ENCODE assay signal across 19 cellular contexts in the genomic region with DNA sequence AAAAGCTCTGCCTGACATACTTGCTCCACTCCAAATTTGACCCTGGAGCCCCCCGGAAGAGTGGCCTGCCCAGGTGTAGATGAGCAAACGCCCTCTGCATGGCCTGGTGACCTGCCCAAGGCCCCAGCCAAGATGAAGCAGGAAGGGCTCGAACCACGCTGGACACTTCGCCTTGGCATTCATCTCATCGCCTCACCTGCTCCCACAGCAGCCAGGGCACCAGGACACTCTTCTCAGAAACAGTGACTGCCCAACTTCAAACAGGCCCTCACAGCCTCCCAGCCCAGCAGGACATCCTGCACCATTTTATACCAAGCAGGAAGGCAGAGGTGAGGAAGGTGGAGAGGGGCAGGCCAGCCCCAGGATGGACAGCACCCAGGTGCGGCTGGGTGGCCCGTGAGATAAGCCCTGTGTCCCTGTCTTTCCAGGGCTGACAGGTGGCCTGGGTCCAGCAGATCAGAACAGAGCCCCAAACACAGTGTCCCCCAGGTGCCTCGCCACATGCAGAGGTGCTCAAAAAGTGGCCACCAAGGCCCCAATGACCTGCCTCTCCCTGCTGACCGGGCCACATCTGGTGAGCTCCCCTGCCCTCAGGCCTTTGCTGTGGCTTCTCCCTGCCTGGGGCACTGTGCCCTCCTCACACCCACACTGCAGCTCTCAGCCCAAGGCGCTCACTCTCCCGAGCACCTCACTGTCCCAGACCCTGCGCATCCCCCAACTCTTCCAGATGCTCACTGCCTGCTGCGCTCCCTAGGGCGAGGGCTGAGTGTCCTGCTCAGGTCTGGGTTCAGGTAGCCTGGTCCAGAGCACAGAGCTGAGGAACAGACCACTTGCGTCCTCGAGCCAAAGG. TPM values are rescaled to one million over a fixed set of nuclear protein-coding genes. Genes with fewer than 3 reads are reported as not detected.
DNase-seq lines count a peak whose midpoint lies in the region; ATAC-seq and TF ChIP-seq lines count a peak whose summit lies in the region.
"Had no signal": no experiment of that assay in that cellular context is flagged by ENCODE, and none has a peak within 500 bp of the region (broad histone marks: within the 10 kb centered on the region; RNA-seq: fewer than 3 reads in every experiment).

No MANE protein-coding gene starts in this region.

- peaks cover 13 to 92% (median 73%) of the 10 kb centered on the region in 11 experiments; a peak in 19 of 22 replicates for H4K20me1 ChIP-seq in BLaER1 treated with 17β-estradiol and CSF1 and Interleukin-3, amounts not matched to agents 10 nM and 100 nM

- H3K27me3 ChIP-seq in BLaER1 treated with 17β-estradiol and CSF1 and Interleukin-3, amounts not matched to agents 10 nM and 100 nM = no peaks in the 10 kb centered on the region
- no peaks in the 10 kb centered on the region for H3K27me3 ChIP-seq in RWPE2 (ENCODE audit: insufficient read depth, poor library complexity, severe bottlenecking)
- H3K27me3 ChIP-seq in left ventricle myocardium inferior (ENCODE audit: low read depth) = no peaks in the 10 kb centered on the region
- no peaks in the 10 kb centered on the region for H3K27me3 ChIP-seq in rectal smooth muscle tissue (ENCODE audit: control insufficient read depth, insufficient read depth, low read length)
- H3K27me3 ChIP-seq: breast epithelium had no signal

- H3K9ac ChIP-seq in BLaER1 treated with 17β-estradiol and CSF1 and Interleukin-3, amounts not matched to agents 10 nM and 100 nM = peak overlapping the region in 2 of 11 experiments; percentile 3 to 24; a peak in 2 of 22 replicates
- H3K9ac ChIP-seq in rectal smooth muscle tissue (ENCODE audit: low read length) = no peak overlapping the region
- H3K9ac ChIP-seq: KMS-11 had no signal

- TF ChIP-seq CTCF in RWPE2 (IDR thresholded peaks at IDR 0.05; ENCODE audit: poor library complexity, severe bottlenecking) (no peak), left ventricle myocardium inferior (IDR thresholded peaks at IDR 0.05; ENCODE audit: borderline replicate concordance) (no peak)

- no peak overlapping the region for H3K27ac ChIP-seq in BLaER1 treated with 17β-estradiol and CSF1 and Interleukin-3, amounts not matched to agents 10 nM and 100 nM
- H3K27ac ChIP-seq in RWPE2 (ENCODE audit: poor library complexity, severe bottlenecking) (no peak overlapping the region), left ventricle myocardium inferior (replicated peaks) (peak overlapping the region; percentile 98), rectal smooth muscle tissue (ENCODE audit: low read depth, low read length) (peak overlapping the region; percentile 63)
- H3K27ac ChIP-seq: KMS-11 had no signal

- H3K9me3 ChIP-seq in BLaER1 treated with 17β-estradiol and CSF1 and Interleukin-3, amounts not matched to agents 10 nM and 100 nM (replicated peaks in 1 of 11) = no peaks in the 10 kb centered on the region
- H3K9me3 ChIP-seq in RWPE2 (ENCODE audit: severe bottlenecking) (no peaks in the 10 kb centered on the region), left ventricle myocardium inferior (replicated peaks) (no peaks in the 10 kb centered on the region)
- H3K9me3 ChIP-seq: breast epithelium had no signal

- no peak overlapping the region; a peak in 1 of 20 replicates for H3K4me3 ChIP-seq in BLaER1 treated with 17β-estradiol and CSF1 and Interleukin-3, amounts not matched to agents 10 nM and 100 nM
- H3K4me3 ChIP-seq in RWPE2 (ENCODE audit: severe bottlenecking) = no peak overlapping the region
- peak overlapping the region; percentile 29 for H3K4me3 ChIP-seq in left ventricle myocardium inferior
- H3K4me3 ChIP-seq in rectal smooth muscle tissue (ENCODE audit: low read length) = no peak overlapping the region
- H3K4me3 ChIP-seq: breast epithelium had no signal

- peak overlapping the region in 9 of 11 experiments; percentile 33 to 99 (median 96); a peak in 15 of 22 replicates for H3K4me2 ChIP-seq in BLaER1 treated with 17β-estradiol and CSF1 and Interleukin-3, amounts not matched to agents 10 nM and 100 nM
- H3K4me2 ChIP-seq: KMS-11 had no signal

- H3K36me3 ChIP-seq in BLaER1 treated with 17β-estradiol and CSF1 and Interleukin-3, amounts not matched to agents 10 nM and 100 nM = peaks cover 19 to 48% (median 24%) of the 10 kb centered on the region in 11 experiments; a peak in 21 of 22 replicates
- H3K36me3 ChIP-seq in RWPE2 (ENCODE audit: low read depth) = no peaks in the 10 kb centered on the region
- H3K36me3 ChIP-seq in left ventricle myocardium inferior = peaks cover 21% of the 10 kb centered on the region
- H3K36me3 ChIP-seq in rectal smooth muscle tissue (ENCODE audit: control insufficient read depth, insufficient read depth, low read length) = peaks cover 14% of the 10 kb centered on the region
- H3K36me3 ChIP-seq: breast epithelium had no signal

- DNase-seq in RWPE2 (ENCODE audit: low spot score) (peak; percentile 38), left ventricle myocardium inferior (no peak), T-helper 2 cell (no peak)
- no peak for DNase-seq in stimulated activated CD4-positive, alpha-beta T cell treated with anti-CD3 and anti-CD28 coated beads, Interleukin-4, amount 100 ng/mL, for 4 hours
- no peak for DNase-seq in effector CD8-positive, alpha-beta T cell (lab: John Stamatoyannopoulos, UW)
- DNase-seq: activated CD4-positive, alpha-beta T cell treated with anti-CD3 and anti-CD28 coated beads for 4 hours; NCI-H1694; NCI-H510A treated with DMSO at 0.1 percent for 48 hours had no signal

- H3K4me1 ChIP-seq in BLaER1 treated with 17β-estradiol and CSF1 and Interleukin-3, amounts not matched to agents 10 nM and 100 nM = peaks cover 48 to 95% (median 76%) of the 10 kb centered on the region in 10 experiments
- H3K4me1 ChIP-seq in RWPE2 (ENCODE audit: insufficient read depth, poor library complexity, severe bottlenecking) (no peaks in the 10 kb centered on the region), left ventricle myocardium inferior (peaks cover 98% of the 10 kb centered on the region), rectal smooth muscle tissue (ENCODE audit: control insufficient read depth, insufficient read depth, low read length) (peaks cover 67% of the 10 kb centered on the region)

- intact Hi-C loops in left ventricle myocardium inferior (cut with micrococcal nuclease) = no loop called here

- no peak for ATAC-seq in RWPE2 (ENCODE audit: low read depth)
- ATAC-seq in HG02623 (IDR thresholded peaks at IDR 0.05; ENCODE audit: unreplicated experiment) = no peak
- ATAC-seq: Panc1 had no signal

RNA-seq across cellular contexts. Expression of gene ACSS1, which starts 7.2 kb away (rescaled TPM):
- 159 TPM for total RNA-seq in left ventricle myocardium inferior

RNA-seq across cellular contexts. Expression of gene VSX1, which starts 31.2 kb away (rescaled TPM):
- total RNA-seq in left ventricle myocardium inferior = 0.33 TPM
- total RNA-seq: activated T-helper 1 cell treated with anti-CD3 and anti-CD28 coated beads, Interleukin-12 subunit alpha, Interleukin-12 subunit beta, Interleukin-2, Interleukin-4 antibody, amounts not matched to agents 30 ng/mL and 10 ng/mL and 1 ng/mL, durations not matched to agents 14 hours and 24 hours and 36 hours; endothelial cell of umbilical vein; lower leg skin; omental fat pad; T-helper 1 cell treated with Interleukin-12 subunit alpha and Interleukin-12 subunit beta and Interleukin-4 antibody, amounts not matched to agents 30 ng/mL and 1 ng/mL, for 36 hours had no signal

RNA-seq across cellular contexts. Expression of gene APMAP, which starts 58.2 kb away (rescaled TPM):
- 23.8 TPM for total RNA-seq in left ventricle myocardium inferior

Comparison
In these comparisons a context has a peak if more than half of its experiments do, and no peak if none do; other contexts are left out.
1. H3K27ac ChIP-seq: peak in left ventricle myocardium inferior (single experiment) and rectal smooth muscle tissue (single experiment); none in BLaER1 treated with 17β-estradiol and CSF1 and Interleukin-3, amounts not matched to agents 10 nM and 100 nM (0 of 11) and RWPE2 (single experiment).